In the genomic region with DNA sequence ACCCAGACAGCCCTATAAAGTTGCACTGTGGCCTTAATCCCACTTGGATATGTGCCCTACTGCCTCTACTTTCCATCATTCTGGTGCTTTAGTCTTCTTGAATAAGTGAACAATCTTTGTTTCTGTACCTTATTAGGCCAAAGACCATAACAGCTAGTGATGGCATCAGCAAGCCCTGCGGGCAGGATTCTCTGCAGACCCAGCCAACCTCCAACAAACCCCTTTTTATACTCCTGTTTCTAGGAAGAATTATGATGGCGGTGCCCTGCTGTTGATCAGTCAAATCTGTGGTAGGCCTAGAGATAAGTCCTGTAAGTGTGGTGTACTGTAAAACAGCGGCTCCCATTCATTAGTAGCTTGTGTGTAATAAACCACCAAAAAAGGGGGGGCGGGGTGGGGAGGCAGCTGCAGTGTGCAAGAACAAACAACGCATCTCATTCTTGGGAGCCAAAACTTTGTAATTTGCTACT, we compare ENCODE assay signal across 17 cellular contexts. TPM values are rescaled to one million over a fixed set of nuclear protein-coding genes. Genes with fewer than 3 reads are reported as not detected.
DNase-seq lines count a peak whose midpoint lies in the region.
"Had no signal": no experiment of that assay in that cellular context is flagged by ENCODE, and none has a peak within 500 bp of the region (broad histone marks: within the 10 kb centered on the region; RNA-seq: fewer than 3 reads in every experiment).

No MANE protein-coding gene starts in this region.

- DNase-seq in NCI-H748 (lab: John Stamatoyannopoulos, UW; ENCODE audit: unreplicated experiment) (peak; percentile 46), NCI-H748 treated with DMSO at 0.1 percent for 48 hours (lab: John Stamatoyannopoulos, UW) (no peak), SK-MEL-5 (ENCODE audit: low read depth, low spot score) (peak; percentile 100), head of caudate nucleus (peak in 38 of 42 donors; percentile 21 to 83 (median 58)), cerebellum (ENCODE audit: low spot score) (no peak)
- DNase-seq in activated CD4-positive, alpha-beta T cell treated with anti-CD3 and anti-CD28 coated beads for 4 hours, result no peak
- no peak for DNase-seq in activated naive CD4-positive, alpha-beta T cell treated with anti-CD3 and anti-CD28 coated beads, Interleukin-2, amount 50 U/mL, for 16 hours
- DNase-seq in activated effector memory CD4-positive, alpha-beta T cell treated with anti-CD3 and anti-CD28 coated beads, Interleukin-2, amount 50 U/mL, for 16 hours, result no peak
- DNase-seq: activated CD8-positive, alpha-beta memory T cell treated with anti-CD3 and anti-CD28 coated beads for 24 hours; adrenal gland; CD4-positive, alpha-beta memory T cell; MG63; NCI-H2227 treated with DMSO at 0.1 percent for 48 hours; pancreas; PC-9; upper lobe of right lung had no signal

- in situ Hi-C loops in SK-MEL-5 (cut with HindIII; ENCODE audit: low pct_unique_long_range_greater_than_20kb, low sequenced_read_pairs), result no loop called here

- intact Hi-C loops in head of caudate nucleus (cut with DNase I), result no loop called here

RNA-seq across cellular contexts. Expression of a gene that starts 40.5 kb away (rescaled TPM):
- total RNA-seq in SK-MEL-5 (2014; rRNA removed; shearing (Covaris generic)), result 0.45 and 1.2 TPM in 2 replicates
- polyA plus RNA-seq in SK-MEL-5 (2015; cell fraction: cytosol; rRNA removed), result 1.00 and 1.7 TPM in 2 replicates
- 0.49 and 1.2 TPM in 2 replicates for polyA plus RNA-seq in SK-MEL-5 (2015; cell fraction: nucleus; rRNA removed)
- 59.1 TPM for total RNA-seq in cerebellum
- total RNA-seq: CD4-positive, alpha-beta memory T cell; liver; PC-9 had no signal
- polyA plus RNA-seq: CD4-positive, alpha-beta memory T cell had no signal

Comparison
In these comparisons a context has a peak if more than half of its experiments do, and no peak if none do; other contexts are left out.
1. DNase-seq: peak in NCI-H748 (single experiment), SK-MEL-5 (single experiment) and head of caudate nucleus (38 of 42); none in NCI-H748 treated with DMSO at 0.1 percent for 48 hours (single experiment), cerebellum (single experiment), activated CD4-positive, alpha-beta T cell treated with anti-CD3 and anti-CD28 coated beads for 4 hours (0 of 2), activated naive CD4-positive, alpha-beta T cell treated with anti-CD3 and anti-CD28 coated beads, Interleukin-2, amount 50 U/mL, for 16 hours (single experiment) and activated effector memory CD4-positive, alpha-beta T cell treated with anti-CD3 and anti-CD28 coated beads, Interleukin-2, amount 50 U/mL, for 16 hours (single experiment).
2. RNA of a gene that starts 40.5 kb away (total RNA-seq): 59.1 TPM in cerebellum (single experiment); 0.45 to 1.2 TPM in SK-MEL-5; every median in the first group is over 10 times any median in the second.